In genomic region chr5:96807099-96807654, GRCh38 we compare ENCODE assay signal across 8 cellular contexts.
DNase-seq lines count a peak whose midpoint lies in the region; TF ChIP-seq lines count a peak whose summit lies in the region.

No MANE protein-coding gene starts in this region.

- H4K20me1 ChIP-seq in MM.1S (ENCODE audit: insufficient read depth, low read length), result no peaks in the 10 kb centered on the region

- no peaks in the 10 kb centered on the region for H3F3A ChIP-seq in MM.1S (ENCODE audit: insufficient read depth, low read length)

- TF ChIP-seq CTCF in MM.1S (IDR thresholded peaks at IDR 0.05; ENCODE audit: low read length) (no peak), coronary artery (IDR thresholded peaks at IDR 0.05) (no peak)

- 0 out of 2 replicates have a peak, but pooled peaks cover 4% of the 10 kb centered on the region for H3K36me3 ChIP-seq in MM.1S (replicated peaks; ENCODE audit: insufficient read depth, low read length)

- CTCF ChIA-PET in HEK293T (lab: Yijun Ruan, JAX), result interaction anchor here (0.9 kb wide), 1 partner anchor 120 kb away, joined by 3 read pairs; no protein-coding TSS in a partner anchor

- H2AFZ ChIP-seq in MM.1S (ENCODE audit: low read length), result peak overlapping the region; percentile 69

- POLR2A ChIA-PET in HEK293T (lab: Yijun Ruan, JAX), result interaction anchor here (0.6 to 2.7 kb wide), 10 partner anchors 12 to 129 kb away, joined by 3 to 24 read pairs (median 6); partner anchors contain the start of genes ERAP2 and LNPEP

- H3K9me2 ChIP-seq in MM.1S (replicated peaks; ENCODE audit: insufficient read depth, low read length), result no peaks in the 10 kb centered on the region

- no peaks in the 10 kb centered on the region for H3K27me3 ChIP-seq in MM.1S (replicated peaks; ENCODE audit: insufficient read depth, low read length)
- H3K27me3 ChIP-seq in layer of hippocampus (ENCODE audit: control insufficient read depth, insufficient read depth, low read length), result no peaks in the 10 kb centered on the region

- H3K4me1 ChIP-seq in MM.1S (ENCODE audit: low read length), result no peaks in the 10 kb centered on the region; the same call in 1 of the 2 replicates

- DNase-seq in stimulated activated CD4-positive, alpha-beta T cell treated with anti-CD3 and anti-CD28 coated beads, Interleukin-2, amount 100 ng/mL, for 24 hours, result peak; percentile 55 to 59
- DNase-seq in stimulated activated CD4-positive, alpha-beta T cell treated with anti-CD3 and anti-CD28 coated beads, Interleukin-15, amount 100 ng/mL, for 24 hours, result no peak
- peak; percentile 64 for DNase-seq in HEK293T (ENCODE audit: extremely low spot score)
- peak; percentile 62 for DNase-seq in MM.1S
- DNase-seq in T1000 (lab: John Stamatoyannopoulos, UW), result peak; percentile 44
- DNase-seq in coronary artery (ENCODE audit: low spot score), result peak; percentile 89
- DNase-seq in stimulated activated CD8-positive, alpha-beta memory T cell treated with anti-CD3 and anti-CD28 coated beads, Interleukin-4, amount 100 ng/mL, for 1 hour (ENCODE audit: low read depth in 2 of 2, low spot score in 1 of 2), result peak; percentile 21 to 35

- H3K4me2 ChIP-seq in MM.1S (ENCODE audit: low read depth, low read length), result peak overlapping the region; percentile 69

- peak overlapping the region; percentile 89 for H3K27ac ChIP-seq in MM.1S (ENCODE audit: low read length)
- peak overlapping the region; percentile 99 for H3K27ac ChIP-seq in coronary artery
- H3K27ac ChIP-seq in layer of hippocampus (ENCODE audit: low read depth, low read length), result peak overlapping the region; percentile 98

- H3K9ac ChIP-seq in MM.1S (ENCODE audit: low read length), result peak overlapping the region; percentile 88

- no peaks in the 10 kb centered on the region for H3K9me3 ChIP-seq in MM.1S (replicated peaks; ENCODE audit: insufficient read depth, low read length)

- H3K4me3 ChIP-seq in MM.1S (ENCODE audit: low read length), result peak overlapping the region; percentile 75
- peak overlapping the region; percentile 88 for H3K4me3 ChIP-seq in coronary artery

- H3K79me2 ChIP-seq in MM.1S (ENCODE audit: low read length), result peaks cover 51% of the 10 kb centered on the region

TF ChIP-seq in HEK293T, 16 proteins besides CTCF, POLR2A, EP300 and RAD21:
- TF ChIP-seq PKNOX1 (IDR thresholded peaks at IDR 0.05) (no peak), SP1 (IDR thresholded peaks at IDR 0.05) (no peak), LEF1 (IDR thresholded peaks at IDR 0.05; ENCODE audit: borderline replicate concordance) (no peak), FOXM1 (IDR thresholded peaks at IDR 0.05; ENCODE audit: borderline replicate concordance) (no peak), TARDBP (IDR thresholded peaks at IDR 0.05) (no peak), NFRKB (IDR thresholded peaks at IDR 0.05) (no peak), L3MBTL2 (conservative IDR thresholded peaks at IDR 0.05) (no peak; the same call in 1 of the 2 replicates), ZNF384 (IDR thresholded peaks at IDR 0.05) (no peak), HDGF (IDR thresholded peaks at IDR 0.05; ENCODE audit: borderline replicate concordance) (no peak), ELF4 (IDR thresholded peaks at IDR 0.05) (no peak), ARNT (IDR thresholded peaks at IDR 0.05) (no peak), BHLHE40 (IDR thresholded peaks at IDR 0.05; ENCODE audit: borderline replicate concordance) (no peak), SUZ12 (IDR thresholded peaks at IDR 0.05) (no peak), CTBP1 (IDR thresholded peaks at IDR 0.05; ENCODE audit: borderline replicate concordance) (no peak), FOXA1 (IDR thresholded peaks at IDR 0.05) (no peak), FOXK2 (IDR thresholded peaks at IDR 0.05) (no peak)
